In genomic region chr17:18626152-18626870, GRCh38 we compare ENCODE assay signal across 11 cellular contexts. TPM values are rescaled to one million over a fixed set of nuclear protein-coding genes. Genes with fewer than 3 reads are reported as not detected.
A peak's percentile ranks its signal among the peaks of the same experiment; 100 is the strongest.
DNase-seq lines count a peak whose midpoint lies in the region; ATAC-seq lines count a peak whose summit lies in the region.
"Had no signal": no experiment of that assay in that cellular context is flagged by ENCODE, and none has a peak within 500 bp of the region (broad histone marks: within the 10 kb centered on the region; RNA-seq: fewer than 3 reads in every experiment).

No MANE protein-coding gene starts in this region.

- ATAC-seq in CD4-positive, CD25-positive, alpha-beta regulatory T cell (ENCODE audit: low read depth in 2 of 2): no peak
- ATAC-seq in GM21360 (IDR thresholded peaks at IDR 0.05; ENCODE audit: unreplicated experiment) (peak; percentile 4), HG03135 (IDR thresholded peaks at IDR 0.05; ENCODE audit: unreplicated experiment) (no peak)

- H3K9me3 ChIP-seq in CD4-positive, CD25-positive, alpha-beta regulatory T cell (ENCODE audit: control insufficient read depth in 2 of 2, low read length in 2 of 2): no peaks in the 10 kb centered on the region
- H3K9me3 ChIP-seq in mesenchymal stem cell (ENCODE audit: control insufficient read depth, low read length): no peaks in the 10 kb centered on the region

- H4K91ac ChIP-seq in mesenchymal stem cell (ENCODE audit: low read length): no peak overlapping the region

- H3K4me2 ChIP-seq in mesenchymal stem cell (ENCODE audit: low read length, poor library complexity, severe bottlenecking): no peak overlapping the region

- H3K27ac Mint-ChIP-seq in CD4-positive, CD25-positive, alpha-beta regulatory T cell: peak overlapping the region; percentile 49 to 91 (median 79)
- no peak overlapping the region for H3K27ac Mint-ChIP-seq in activated T-helper 1 cell treated with anti-CD3 and anti-CD28 coated beads, Interleukin-12 subunit alpha, Interleukin-12 subunit beta, Interleukin-2, Interleukin-4 antibody, amounts not matched to agents 30 ng/mL and 10 ng/mL and 1 ng/mL, durations not matched to agents 14 hours and 24 hours and 36 hours

- H3K14ac ChIP-seq in mesenchymal stem cell (ENCODE audit: low read length in 2 of 2): no peak overlapping the region

- peaks cover 3% of the 10 kb centered on the region for H3K27me3 ChIP-seq in CD4-positive, CD25-positive, alpha-beta regulatory T cell (ENCODE audit: control insufficient read depth, insufficient read depth, low read length)
- H3K27me3 ChIP-seq in mesenchymal stem cell (ENCODE audit: control insufficient read depth in 1 of 2, insufficient read depth in 1 of 2, low read length in 2 of 2): no peaks in the 10 kb centered on the region

- peaks cover 5 to 17% (median 6%) of the 10 kb centered on the region in 4 donors for H3K4me1 Mint-ChIP-seq in CD4-positive, CD25-positive, alpha-beta regulatory T cell
- peaks cover 10% of the 10 kb centered on the region for H3K4me1 Mint-ChIP-seq in activated T-helper 1 cell treated with anti-CD3 and anti-CD28 coated beads, Interleukin-12 subunit alpha, Interleukin-12 subunit beta, Interleukin-2, Interleukin-4 antibody, amounts not matched to agents 30 ng/mL and 10 ng/mL and 1 ng/mL, durations not matched to agents 14 hours and 24 hours and 36 hours (ENCODE audit: low read depth)

- peak overlapping the region; percentile 48 for H3K9ac ChIP-seq in mesenchymal stem cell (ENCODE audit: low read length)

- no peak overlapping the region for H2BK5ac ChIP-seq in mesenchymal stem cell (ENCODE audit: low read depth, low read length, poor library complexity, severe bottlenecking)

- no peak overlapping the region for H3K4ac ChIP-seq in mesenchymal stem cell (ENCODE audit: low read depth in 1 of 2, low read length in 2 of 2)

- H2BK15ac ChIP-seq in mesenchymal stem cell (ENCODE audit: low read depth, poor library complexity, severe bottlenecking): no peak overlapping the region

- H3K4me3 Mint-ChIP-seq in CD4-positive, CD25-positive, alpha-beta regulatory T cell: peak overlapping the region; percentile 84 to 96 (median 91)
- H3K4me3 Mint-ChIP-seq in activated T-helper 1 cell treated with anti-CD3 and anti-CD28 coated beads, Interleukin-12 subunit alpha, Interleukin-12 subunit beta, Interleukin-2, Interleukin-4 antibody, amounts not matched to agents 30 ng/mL and 10 ng/mL and 1 ng/mL, durations not matched to agents 14 hours and 24 hours and 36 hours: peak overlapping the region; percentile 38

- no peak overlapping the region for H2AK5ac ChIP-seq in mesenchymal stem cell (ENCODE audit: low read length, severe bottlenecking)

- H3K18ac ChIP-seq in mesenchymal stem cell (ENCODE audit: low read depth in 1 of 2, low read length in 2 of 2): no peak overlapping the region

- H4K8ac ChIP-seq in mesenchymal stem cell (ENCODE audit: low read length): no peak overlapping the region

- H3K27ac ChIP-seq in CD4-positive, CD25-positive, alpha-beta regulatory T cell (ENCODE audit: insufficient read depth, low read length, poor library complexity, severe bottlenecking): peak overlapping the region; percentile 28
- H3K27ac ChIP-seq in mesenchymal stem cell (ENCODE audit: low read length, poor library complexity, severe bottlenecking): no peak overlapping the region

- no peaks in the 10 kb centered on the region for H3K36me3 ChIP-seq in CD4-positive, CD25-positive, alpha-beta regulatory T cell (ENCODE audit: control insufficient read depth, insufficient read depth, low read length)
- no peaks in the 10 kb centered on the region for H3K36me3 ChIP-seq in mesenchymal stem cell (ENCODE audit: control insufficient read depth in 1 of 2, insufficient read depth in 2 of 2, low read depth in 1 of 2, low read length in 2 of 2)

- no peak overlapping the region for H2AFZ ChIP-seq in mesenchymal stem cell (ENCODE audit: low read depth, low read length)

- H2BK120ac ChIP-seq in mesenchymal stem cell (ENCODE audit: low read depth, low read length): no peak overlapping the region

- no peak overlapping the region for H2BK12ac ChIP-seq in mesenchymal stem cell (ENCODE audit: low read length in 2 of 2)

- peaks cover 7% of the 10 kb centered on the region for H3K27me3 Mint-ChIP-seq in CD4-positive, CD25-positive, alpha-beta regulatory T cell
- peaks cover 8% of the 10 kb centered on the region for H3K27me3 Mint-ChIP-seq in activated T-helper 1 cell treated with anti-CD3 and anti-CD28 coated beads, Interleukin-12 subunit alpha, Interleukin-12 subunit beta, Interleukin-2, Interleukin-4 antibody, amounts not matched to agents 30 ng/mL and 10 ng/mL and 1 ng/mL, durations not matched to agents 14 hours and 24 hours and 36 hours (ENCODE audit: insufficient read depth)

- H3K9me3 Mint-ChIP-seq in CD4-positive, CD25-positive, alpha-beta regulatory T cell: no peaks in the 10 kb centered on the region
- no peaks in the 10 kb centered on the region for H3K9me3 Mint-ChIP-seq in activated T-helper 1 cell treated with anti-CD3 and anti-CD28 coated beads, Interleukin-12 subunit alpha, Interleukin-12 subunit beta, Interleukin-2, Interleukin-4 antibody, amounts not matched to agents 30 ng/mL and 10 ng/mL and 1 ng/mL, durations not matched to agents 14 hours and 24 hours and 36 hours
- H3K9me3 Mint-ChIP-seq: activated naive CD4-positive, alpha-beta T cell treated with anti-CD3 and anti-CD28 coated beads, Interleukin-2, amount 50 U/mL, for 72 hours had no signal

- no peaks in the 10 kb centered on the region for H3K4me1 ChIP-seq in CD4-positive, CD25-positive, alpha-beta regulatory T cell (ENCODE audit: control insufficient read depth, insufficient read depth, low read length, poor library complexity, severe bottlenecking)
- H3K4me1 ChIP-seq in mesenchymal stem cell (ENCODE audit: control insufficient read depth, insufficient read depth, low read depth, low read length): no peaks in the 10 kb centered on the region

- DNase-seq in CD4-positive, CD25-positive, alpha-beta regulatory T cell: no peak
- no peak for DNase-seq in activated T-helper 1 cell treated with anti-CD3 and anti-CD28 coated beads, Interleukin-12 subunit alpha, Interleukin-12 subunit beta, Interleukin-2, Interleukin-4 antibody, amounts not matched to agents 30 ng/mL and 10 ng/mL and 1 ng/mL, durations not matched to agents 14 hours and 24 hours and 36 hours (ENCODE audit: low spot score)
- DNase-seq in mesenchymal stem cell (no peak), GDM1 (lab: John Stamatoyannopoulos, UW) (no peak), SK-N-DZ (ENCODE audit: low spot score) (no peak)
- no peak for DNase-seq in activated naive CD4-positive, alpha-beta T cell (lab: John Stamatoyannopoulos, UW)

- no peak overlapping the region for H3K23ac ChIP-seq in mesenchymal stem cell (ENCODE audit: low read length in 2 of 2)

- H3K4me3 ChIP-seq in CD4-positive, CD25-positive, alpha-beta regulatory T cell (ENCODE audit: low read depth, low read length): peak overlapping the region; percentile 61
- H3K4me3 ChIP-seq in mesenchymal stem cell (ENCODE audit: insufficient read depth in 1 of 2, low read depth in 1 of 2, low read length in 2 of 2): no peak overlapping the region
- H3K4me3 ChIP-seq: lung had no signal

- intact Hi-C loops in activated T-helper 1 cell treated with anti-CD3 and anti-CD28 coated beads, Interleukin-12 subunit alpha, Interleukin-12 subunit beta, Interleukin-2, Interleukin-4 antibody, amounts not matched to agents 30 ng/mL and 10 ng/mL and 1 ng/mL, durations not matched to agents 14 hours and 24 hours and 36 hours (cut with micrococcal nuclease): loop anchor here (10.0 kb wide), 1 partner anchor 158 kb away; the partner anchor contains the start of gene TVP23B

- no peaks in the 10 kb centered on the region for H3K79me1 ChIP-seq in mesenchymal stem cell (replicated peaks; ENCODE audit: low read length, poor library complexity, severe bottlenecking)

- 94% methylated on average over 11 of the region's 12 CpGs for WGBS in mesenchymal stem cell

- no peaks in the 10 kb centered on the region for H3K36me3 Mint-ChIP-seq in CD4-positive, CD25-positive, alpha-beta regulatory T cell
- H3K36me3 Mint-ChIP-seq in activated T-helper 1 cell treated with anti-CD3 and anti-CD28 coated beads, Interleukin-12 subunit alpha, Interleukin-12 subunit beta, Interleukin-2, Interleukin-4 antibody, amounts not matched to agents 30 ng/mL and 10 ng/mL and 1 ng/mL, durations not matched to agents 14 hours and 24 hours and 36 hours (ENCODE audit: low read depth): no peaks in the 10 kb centered on the region

RNA-seq across cellular contexts. Expression of gene TBC1D28, which starts 17.9 kb away (rescaled TPM):
- total RNA-seq in CD4-positive, CD25-positive, alpha-beta regulatory T cell: not detected
- not detected for polyA plus RNA-seq in CD4-positive, CD25-positive, alpha-beta regulatory T cell
- total RNA-seq in activated T-helper 1 cell treated with anti-CD3 and anti-CD28 coated beads, Interleukin-12 subunit alpha, Interleukin-12 subunit beta, Interleukin-2, Interleukin-4 antibody, amounts not matched to agents 30 ng/mL and 10 ng/mL and 1 ng/mL, durations not matched to agents 14 hours and 24 hours and 36 hours: 0.08 TPM in 1 of 2 replicates, not detected in the other
- polyA plus RNA-seq in mesenchymal stem cell (2013, experiment 1 of 2): not detected
- not detected for polyA plus RNA-seq in mesenchymal stem cell (2013, experiment 2 of 2)
- polyA plus RNA-seq in SK-N-DZ (2014; cell fraction: cytosol; rRNA removed): not detected in 2 replicates
- polyA plus RNA-seq in SK-N-DZ (2014; cell fraction: nucleus; rRNA removed): not detected in 2 replicates
- total RNA-seq: activated naive CD4-positive, alpha-beta T cell treated with anti-CD3 and anti-CD28 coated beads, Interleukin-2, amount 50 U/mL, for 72 hours; dermis microvascular lymphatic vessel endothelial cell; lung had no signal
- polyA plus RNA-seq: lung had no signal

RNA-seq across cellular contexts. Expression of gene FOXO3B, which starts 55.8 kb away (rescaled TPM):
- total RNA-seq in CD4-positive, CD25-positive, alpha-beta regulatory T cell: 4.5 TPM
- polyA plus RNA-seq in CD4-positive, CD25-positive, alpha-beta regulatory T cell: 1 to 10 TPM; 1.7 to 2.6 (median 2.0) TPM
- 5.7 and 5.9 TPM in 2 replicates for total RNA-seq in activated T-helper 1 cell treated with anti-CD3 and anti-CD28 coated beads, Interleukin-12 subunit alpha, Interleukin-12 subunit beta, Interleukin-2, Interleukin-4 antibody, amounts not matched to agents 30 ng/mL and 10 ng/mL and 1 ng/mL, durations not matched to agents 14 hours and 24 hours and 36 hours
- 3.6 TPM for polyA plus RNA-seq in mesenchymal stem cell (2013, experiment 1 of 2)
- 3.2 TPM for polyA plus RNA-seq in mesenchymal stem cell (2013, experiment 2 of 2)
- 4.8 and 5.5 TPM in 2 replicates for polyA plus RNA-seq in SK-N-DZ (2014; cell fraction: cytosol; rRNA removed)
- 3.2 and 3.9 TPM in 2 replicates for polyA plus RNA-seq in SK-N-DZ (2014; cell fraction: nucleus; rRNA removed)
